7 cellular contexts compared by ENCODE assay signal in genomic region chr19:35436477-35437141, GRCh38. TPM values are rescaled to one million over a fixed set of nuclear protein-coding genes. Genes with fewer than 3 reads are reported as not detected.
DNase-seq lines count a peak whose midpoint lies in the region; ATAC-seq and TF ChIP-seq lines count a peak whose summit lies in the region.

No MANE protein-coding gene starts in this region.

- POLR2A ChIA-PET in PC-3 (lab: Charles Lee; ENCODE audit: unreplicated experiment) = no interaction called here

- CTCF ChIA-PET in PC-3 (lab: Charles Lee) = no interaction called here

- H3K4me1 ChIP-seq in PC-3 (ENCODE audit: insufficient read depth, low read length) (peaks cover 9% of the 10 kb centered on the region), neutrophil (ENCODE audit: control insufficient read depth in 1 of 2, insufficient read depth in 1 of 2, low read depth in 1 of 2, low read length in 1 of 2) (peaks cover 98 to 100% of the 10 kb centered on the region in 2 experiments)
- peaks cover 6% of the 10 kb centered on the region for H3K4me1 ChIP-seq in effector memory CD4-positive, alpha-beta T cell (ENCODE audit: control insufficient read depth, insufficient read depth, low read length, poor library complexity, severe bottlenecking)

- peak overlapping the region; percentile 49 for H3K4me2 ChIP-seq in PC-3 (ENCODE audit: low read length)

- no peaks in the 10 kb centered on the region for H3K36me3 Mint-ChIP-seq in effector memory CD8-positive, alpha-beta T cell (ENCODE audit: insufficient read depth)
- H3K36me3 Mint-ChIP-seq in nephron progenitor cell (ENCODE audit: low read depth) = no peaks in the 10 kb centered on the region

- BruUV-seq in PC-3 (replicated peaks; lab: Mats Ljungman, UMichigan) = no TSS peak

- peaks cover 13 to 18% of the 10 kb centered on the region in 2 donors for H3K4me1 Mint-ChIP-seq in effector memory CD8-positive, alpha-beta T cell (ENCODE audit: low read depth in 2 of 2)
- peaks cover 41% of the 10 kb centered on the region for H3K4me1 Mint-ChIP-seq in nephron progenitor cell

- DNase-seq in GM13976 (ENCODE audit: low spot score) (peak; percentile 50), PC-3 (peak; percentile 47), nephron progenitor cell (no peak)
- no peak for DNase-seq in effector memory CD8-positive, alpha-beta T cell
- DNase-seq in effector memory CD4-positive, alpha-beta T cell = no peak

- TF ChIP-seq CTCF in GM13976 (IDR thresholded peaks at IDR 0.05; ENCODE audit: borderline replicate concordance, control extremely low read depth, extremely low read depth, insufficient read depth, missing control alignments) (no peak), PC-3 (conservative IDR thresholded peaks at IDR 0.05; ENCODE audit: low read depth, low read length) (no peak), neutrophil (IDR thresholded peaks at IDR 0.05) (no peak), nephron progenitor cell (IDR thresholded peaks at IDR 0.05) (no peak)

- H2AFZ ChIP-seq in PC-3 (ENCODE audit: low read length) = peak overlapping the region; percentile 52; the same call in 1 of the 2 replicates

- intact Hi-C loops in PC-3 (cut with micrococcal nuclease) = no loop called here

- H3K9me2 ChIP-seq in PC-3 (replicated peaks; ENCODE audit: low read length) = no peaks in the 10 kb centered on the region

- H3K27ac Mint-ChIP-seq in effector memory CD8-positive, alpha-beta T cell = peak overlapping the region; percentile 52 to 71
- no peak overlapping the region for H3K27ac Mint-ChIP-seq in nephron progenitor cell

- H3K9me3 ChIP-seq in PC-3 (ENCODE audit: low read length) (no peaks in the 10 kb centered on the region), neutrophil (no peaks in the 10 kb centered on the region)
- peaks cover under 1% of the 10 kb centered on the region for H3K9me3 ChIP-seq in effector memory CD4-positive, alpha-beta T cell (ENCODE audit: control insufficient read depth, low read length)

- peak; percentile 53 for ATAC-seq in PC-3
- peak; percentile 77 for ATAC-seq in effector memory CD8-positive, alpha-beta T cell (replicated peaks)
- no peak for ATAC-seq in GM19452 (IDR thresholded peaks at IDR 0.05; ENCODE audit: unreplicated experiment)

- no peaks in the 10 kb centered on the region for H3K79me2 ChIP-seq in PC-3 (ENCODE audit: low read length)

- no peaks in the 10 kb centered on the region for H4K20me1 ChIP-seq in PC-3 (ENCODE audit: low read length)

- H3K36me3 ChIP-seq in PC-3 (ENCODE audit: low read depth, low read length) = no peaks in the 10 kb centered on the region
- H3K36me3 ChIP-seq in neutrophil = no peaks in the 10 kb centered on the region
- H3K36me3 ChIP-seq in effector memory CD4-positive, alpha-beta T cell (ENCODE audit: control insufficient read depth, insufficient read depth, low read length) = no peaks in the 10 kb centered on the region

- H3K9me3 Mint-ChIP-seq in effector memory CD8-positive, alpha-beta T cell = peaks cover 0 to 5% of the 10 kb centered on the region in 2 donors
- peaks cover 9% of the 10 kb centered on the region for H3K9me3 Mint-ChIP-seq in nephron progenitor cell

- no peaks in the 10 kb centered on the region for H3F3A ChIP-seq in PC-3 (ENCODE audit: low read length, unreplicated experiment)

- H3K4me3 Mint-ChIP-seq in effector memory CD8-positive, alpha-beta T cell = peak overlapping the region; percentile 52 to 66
- no peak overlapping the region for H3K4me3 Mint-ChIP-seq in nephron progenitor cell

- H3K27ac ChIP-seq in PC-3 (ENCODE audit: low read length) = no peak overlapping the region
- H3K27ac ChIP-seq in neutrophil = peak overlapping the region; percentile 98
- H3K27ac ChIP-seq in effector memory CD4-positive, alpha-beta T cell (ENCODE audit: insufficient read depth, low read length, poor library complexity, severe bottlenecking) = no peak overlapping the region

- H3K27me3 ChIP-seq in PC-3 (ENCODE audit: low read length) = peaks cover 10% of the 10 kb centered on the region; the same call in 1 of the 2 replicates
- no peaks in the 10 kb centered on the region for H3K27me3 ChIP-seq in neutrophil
- H3K27me3 ChIP-seq in effector memory CD4-positive, alpha-beta T cell (replicated peaks; ENCODE audit: control insufficient read depth, insufficient read depth, low read length, poor library complexity, severe bottlenecking) = no peaks in the 10 kb centered on the region

- no peak overlapping the region for H3K9ac ChIP-seq in PC-3 (ENCODE audit: low read length)

- in situ Hi-C loops in GM13976 (cut with MboI; ENCODE audit: low sequenced_read_pairs, unreplicated experiment) = no loop called here

- H3K27me3 Mint-ChIP-seq in effector memory CD8-positive, alpha-beta T cell = peaks cover 6 to 17% of the 10 kb centered on the region in 2 donors
- H3K27me3 Mint-ChIP-seq in nephron progenitor cell (ENCODE audit: low read depth, poor library complexity) = peaks cover 38% of the 10 kb centered on the region

- peak overlapping the region; percentile 27; the same call in 1 of the 2 replicates for H3K4me3 ChIP-seq in PC-3 (ENCODE audit: low read length)
- H3K4me3 ChIP-seq in neutrophil (ENCODE audit: low read depth in 1 of 2, low read length in 1 of 2) = peak overlapping the region; percentile 55 to 63
- no peak overlapping the region for H3K4me3 ChIP-seq in effector memory CD4-positive, alpha-beta T cell (ENCODE audit: insufficient read depth, low read depth, low read length, poor library complexity, severe bottlenecking)

RNA-seq across cellular contexts. Expression of gene FFAR2, which starts 11.4 kb away (rescaled TPM):
- total RNA-seq in PC-3 (2014; rRNA removed) = not detected in 2 replicates

RNA-seq across cellular contexts. Expression of gene KRTDAP, which starts 53.7 kb away (rescaled TPM):
- total RNA-seq in PC-3 (2014; rRNA removed) = not detected in 2 replicates

Comparison
In these comparisons a context has a peak if more than half of its experiments do, and no peak if none do; other contexts are left out.
1. DNase-seq: peak in GM13976 (single experiment) and PC-3 (single experiment); none in effector memory CD8-positive, alpha-beta T cell (0 of 3), nephron progenitor cell (single experiment) and effector memory CD4-positive, alpha-beta T cell (0 of 3).